8 cellular contexts compared by ENCODE assay signal in the genomic region with DNA sequence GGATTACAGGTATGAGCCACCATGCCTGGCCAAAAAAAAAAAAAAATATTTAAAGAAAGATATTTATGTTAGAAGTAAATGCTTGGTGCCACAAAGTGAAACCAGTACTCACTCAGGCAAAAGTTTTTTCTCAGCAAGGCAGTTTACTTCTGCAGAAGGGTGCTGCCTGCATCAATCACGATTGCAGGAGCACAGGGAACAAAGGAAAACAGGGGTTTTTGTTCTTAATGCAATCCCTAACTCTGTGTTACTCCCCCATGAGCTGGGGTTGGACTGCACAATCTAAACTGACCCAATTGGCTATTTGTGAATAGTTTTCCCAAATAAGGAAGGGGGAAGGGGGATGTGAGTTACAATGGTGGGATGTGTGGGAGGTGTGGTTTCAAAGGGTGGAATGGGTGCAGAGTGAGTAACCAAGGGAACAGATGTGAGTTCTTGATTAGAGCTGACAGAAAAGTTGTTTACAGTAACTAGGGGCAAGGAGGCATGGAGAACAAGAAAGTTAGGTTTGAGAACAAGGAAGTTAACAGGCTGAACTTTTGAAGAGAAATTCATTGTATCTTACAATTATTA.
"Had no signal": no experiment of that assay in that cellular context is flagged by ENCODE, and none has a peak within 500 bp of the region (broad histone marks: within the 10 kb centered on the region; RNA-seq: fewer than 3 reads in every experiment).

No MANE protein-coding gene starts in this region.

- H3K4me3 ChIP-seq: cardiac muscle cell, esophagus squamous epithelium had no signal

- H3K36me3 ChIP-seq: cardiac muscle cell had no signal

- H3K4me1 Mint-ChIP-seq: neural crest cell; stimulated activated memory B cell treated with anti-CD40 and anti-IgM and Interleukin-4, amounts not matched to agents 10 μg/mL and 1 μg/mL and 100 μg/mL, for 72 hours had no signal

- H3K27ac Mint-ChIP-seq: stimulated activated memory B cell treated with anti-CD40 and anti-IgM and Interleukin-4, amounts not matched to agents 10 μg/mL and 1 μg/mL and 100 μg/mL, for 72 hours had no signal

- DNase-seq: activated naive CD4-positive, alpha-beta T cell treated with anti-CD3 and anti-CD28 coated beads, Interleukin-2, amount 50 U/mL, for 16 hours; activated T-cell treated with anti-CD3 and anti-CD28 coated beads for 4 hours; esophagus squamous epithelium; stimulated activated CD4-positive, alpha-beta T cell treated with anti-CD3 and anti-CD28 coated beads, Interleukin-2, amount 100 ng/mL, for 48 hours had no signal

- H3K4me3 Mint-ChIP-seq: neural crest cell; stimulated activated memory B cell treated with anti-CD40 and anti-IgM and Interleukin-4, amounts not matched to agents 10 μg/mL and 1 μg/mL and 100 μg/mL, for 72 hours had no signal

- H3K27me3 ChIP-seq: cardiac muscle cell, esophagus squamous epithelium had no signal

- ATAC-seq: activated CD4-positive, CD25-positive, alpha-beta regulatory T cell treated with anti-CD3 and anti-CD28 coated beads, Interleukin-2, amount 50 U/mL, for 24 hours; stimulated activated memory B cell treated with anti-CD40 and anti-IgM and Interleukin-4, amounts not matched to agents 10 μg/mL and 1 μg/mL and 100 μg/mL, for 72 hours had no signal

- H3K27me3 Mint-ChIP-seq: stimulated activated memory B cell treated with anti-CD40 and anti-IgM and Interleukin-4, amounts not matched to agents 10 μg/mL and 1 μg/mL and 100 μg/mL, for 72 hours had no signal

- H3K27ac ChIP-seq: cardiac muscle cell, esophagus squamous epithelium had no signal
